Comparison of ENCODE assay signal across 20 cellular contexts in the genomic region with DNA sequence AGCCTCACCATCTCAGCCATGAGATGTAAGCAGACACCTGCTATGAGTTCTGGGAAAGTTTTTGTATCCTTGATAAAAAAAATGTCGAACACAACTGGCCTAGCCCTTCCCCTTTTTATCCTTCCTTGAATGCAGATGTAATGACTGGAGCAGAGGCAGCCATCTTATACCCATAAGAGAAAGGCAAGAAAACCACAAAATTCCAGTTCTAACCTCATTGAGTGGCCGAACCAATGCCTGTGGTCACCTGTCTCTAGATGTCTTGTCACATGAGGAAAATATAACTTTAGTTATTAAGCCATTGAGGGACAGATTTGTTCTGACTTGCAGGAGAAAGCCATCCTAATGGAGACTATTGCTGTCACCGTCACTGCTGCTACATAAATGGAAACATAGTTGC.
DNase-seq lines count a peak whose midpoint lies in the region; ATAC-seq, FAIRE-seq and TF ChIP-seq lines count a peak whose summit lies in the region.
"Had no signal": no experiment of that assay in that cellular context is flagged by ENCODE, and none has a peak within 500 bp of the region (broad histone marks: within the 10 kb centered on the region; RNA-seq: fewer than 3 reads in every experiment).

No MANE protein-coding gene starts in this region.

- H3K4me3 ChIP-seq in HepG2 (replicated peaks in 1 of 3; ENCODE audit: insufficient read depth in 1 of 3, low read depth in 2 of 3, low read length in 3 of 3), result no peak overlapping the region; a peak in 1 of 6 replicates
- H3K4me3 ChIP-seq in right lobe of liver, result no peak overlapping the region
- H3K4me3 ChIP-seq in psoas muscle, result no peak overlapping the region
- H3K4me3 ChIP-seq: GM23248 had no signal

- no peak for TF ChIP-seq POLR2A in HepG2 (IDR thresholded peaks at IDR 0.05; ENCODE audit: insufficient read depth in 1 of 2, low read depth in 2 of 2, low read length in 2 of 2)
- no peak for TF ChIP-seq POLR2A in right lobe of liver (IDR thresholded peaks at IDR 0.05)

- H3K27me3 Mint-ChIP-seq in WTC11 (ENCODE audit: low read depth), result peaks cover 8% of the 10 kb centered on the region; the same call in 1 of the 2 replicates

- H3K9ac ChIP-seq in HepG2 (ENCODE audit: insufficient read depth, low read depth, low read length), result no peak overlapping the region
- H3K9ac ChIP-seq: GM23248 had no signal

- H3K4me1 Mint-ChIP-seq in WTC11, result peaks cover 25% of the 10 kb centered on the region

- H3K79me2 ChIP-seq in HepG2 (ENCODE audit: insufficient read depth, low read length), result no peaks in the 10 kb centered on the region

- no peak overlapping the region for H2AFZ ChIP-seq in HepG2 (ENCODE audit: low read length)
- H2AFZ ChIP-seq: GM23248 had no signal

- intact Hi-C loops in HepG2 (cut with micrococcal nuclease; ENCODE audit: unreplicated experiment), result no loop called here
- intact Hi-C loops in right lobe of liver (cut with DNase I), result no loop called here
- intact Hi-C loops in psoas muscle (cut with DNase I), result loop anchor here in 1 of 2 donors (2.0 to 5.0 kb wide), 2 partner anchors 51 to 70 kb away; no protein-coding TSS in a partner anchor

- H3K4me2 ChIP-seq in HepG2 (ENCODE audit: low read depth, low read length), result no peak overlapping the region

- CTCF ChIA-PET in HepG2 (lab: Yijun Ruan, JAX; ENCODE audit: low intra/inter-chr PET ratio, low total read pairs), result no interaction called here
- CTCF ChIA-PET in WTC11 (lab: Charles Lee), result no interaction called here

- no peaks in the 10 kb centered on the region for H4K20me1 ChIP-seq in HepG2 (ENCODE audit: insufficient read depth, low read length)

- H3K27me3 ChIP-seq in HepG2 (ENCODE audit: control insufficient read depth in 1 of 2, insufficient read depth in 2 of 2, low read length in 2 of 2), result peaks cover 0 to 7% of the 10 kb centered on the region in 2 experiments; a peak in 2 of 5 replicates
- no peaks in the 10 kb centered on the region for H3K27me3 ChIP-seq in right lobe of liver
- H3K27me3 ChIP-seq in psoas muscle (ENCODE audit: insufficient read depth in 3 of 3, low read length in 2 of 3), result no peaks in the 10 kb centered on the region

- no peak for FAIRE-seq in HepG2 (lab: Jason Lieb, UNC)
- FAIRE-seq: D721Med, H54 had no signal

- TF ChIP-seq RAD21 in HepG2 (CRISPR knock-in tag; IDR thresholded peaks at IDR 0.05), result no peak

- H3K36me3 Mint-ChIP-seq in WTC11, result peaks cover 3% of the 10 kb centered on the region; the same call in 1 of the 2 replicates
- H3K36me3 Mint-ChIP-seq: CD8-positive, alpha-beta T cell; IgD-negative memory B cell had no signal

- no TSS peak for BruUV-seq in HepG2 (replicated peaks; lab: Mats Ljungman, UMichigan)

- no peak overlapping the region for H3K4me3 Mint-ChIP-seq in WTC11
- H3K4me3 Mint-ChIP-seq: B cell; CD8-positive, alpha-beta T cell; IgD-negative memory B cell had no signal

- no peak for TF ChIP-seq EP300 in HepG2 (IDR thresholded peaks at IDR 0.05; ENCODE audit: low read depth in 2 of 2, low read length in 2 of 2)
- no peak for TF ChIP-seq EP300 in HepG2 (CRISPR knock-in tag; IDR thresholded peaks at IDR 0.05; ENCODE audit: borderline replicate concordance)

- in situ Hi-C loops in HepG2 (cut with HindIII; ENCODE audit: extremely low pct_ligation_motif_present, low pct_unique_long_range_greater_than_20kb), result no loop called here

- H3K27ac ChIP-seq in HepG2 (ENCODE audit: extremely low read length, insufficient read depth, low read length) (peak overlapping the region; percentile 83), right lobe of liver (no peak overlapping the region), psoas muscle (peak overlapping the region; percentile 97)
- H3K27ac ChIP-seq: GM23248 had no signal

- H3K9me3 Mint-ChIP-seq in WTC11, result peaks cover 4% of the 10 kb centered on the region

- H3K9me3 ChIP-seq in HepG2 (ENCODE audit: low read length) (no peaks in the 10 kb centered on the region), right lobe of liver (no peaks in the 10 kb centered on the region), psoas muscle (no peaks in the 10 kb centered on the region)

- POLR2A ChIA-PET in HepG2 (lab: Yijun Ruan, JAX), result no interaction called here
- POLR2A ChIA-PET in WTC11 (lab: Charles Lee), result no interaction called here

- H3K4me1 ChIP-seq in HepG2 (ENCODE audit: insufficient read depth, low read length), result peaks cover 50% of the 10 kb centered on the region
- H3K4me1 ChIP-seq in right lobe of liver, result no peaks in the 10 kb centered on the region
- peaks cover 28% of the 10 kb centered on the region for H3K4me1 ChIP-seq in psoas muscle

- TF ChIP-seq CTCF in HepG2 (CRISPR knock-in tag; IDR thresholded peaks at IDR 0.05), result no peak
- TF ChIP-seq CTCF in right lobe of liver (IDR thresholded peaks at IDR 0.05), result no peak
- TF ChIP-seq CTCF in WTC11 (IDR thresholded peaks at IDR 0.05), result no peak
- no peak for TF ChIP-seq CTCF in psoas muscle (IDR thresholded peaks at IDR 0.05)

- WGBS in HepG2 (ENCODE audit: low lambda C conversion rate), result 57% methylated on average over 3 of the region's 3 CpGs
- whole genome bisulfite sequencing in right lobe of liver (ENCODE audit: insufficient coverage, low coverage, low lambda C conversion rate, missing lambda C conversion rate), result 94% methylated on average over 3 of the region's 3 CpGs
- WGBS in psoas muscle, 3 donors, result 80 to 88% (median 87%) methylated on average over 3 of the region's 3 CpGs

- H3K36me3 ChIP-seq in HepG2 (replicated peaks in 1 of 2; ENCODE audit: control insufficient read depth in 1 of 2, insufficient read depth in 2 of 2, low read length in 2 of 2) (no peaks in the 10 kb centered on the region), right lobe of liver (no peaks in the 10 kb centered on the region), psoas muscle (ENCODE audit: insufficient read depth in 1 of 2, low read depth in 1 of 2) (no peaks in the 10 kb centered on the region)

- no peak for DNase-seq in HepG2 (ENCODE audit: low spot score)
- no peak for DNase-seq in right lobe of liver
- no peak for DNase-seq in WTC11 (ENCODE audit: low spot score)
- no peak for DNase-seq in psoas muscle
- DNase-seq in inferior parietal cortex (ENCODE audit: extremely low spot score), result no peak
- DNase-seq in DMS79 (lab: John Stamatoyannopoulos, UW), result no peak
- DNase-seq in AG20443 (ENCODE audit: low spot score), result no peak
- DNase-seq: 8988T; ACHN; C1 segment of cervical spinal cord; CD8-positive, alpha-beta T cell; COR-L47; DMS153; GM23248 had no signal

- ATAC-seq in HepG2, result no peak
- ATAC-seq in right lobe of liver, result no peak
- ATAC-seq in WTC11, result no peak
- no peak for ATAC-seq in psoas muscle
- ATAC-seq in HG02938 (IDR thresholded peaks at IDR 0.05; ENCODE audit: unreplicated experiment), result no peak
- ATAC-seq: CD8-positive, alpha-beta T cell; HCT116 had no signal

- no peak overlapping the region for H3K27ac Mint-ChIP-seq in WTC11
- H3K27ac Mint-ChIP-seq: B cell; CD8-positive, alpha-beta T cell; IgD-negative memory B cell had no signal

TF ChIP-seq in HepG2, 621 proteins besides CTCF, POLR2A, EP300 and RAD21 (continues in another document):
- no peak for TF ChIP-seq NFIB (CRISPR knock-in tag; IDR thresholded peaks at IDR 0.05; ENCODE audit: borderline replicate concordance)
- no peak for TF ChIP-seq HMGA1 (CRISPR knock-in tag; conservative IDR thresholded peaks at IDR 0.05)
- TF ChIP-seq ZNF496 (CRISPR knock-in tag; IDR thresholded peaks at IDR 0.05; ENCODE audit: insufficient replicate concordance), result no peak
- no peak for TF ChIP-seq SRY (CRISPR knock-in tag; IDR thresholded peaks at IDR 0.05)
- TF ChIP-seq, protein P1, sequence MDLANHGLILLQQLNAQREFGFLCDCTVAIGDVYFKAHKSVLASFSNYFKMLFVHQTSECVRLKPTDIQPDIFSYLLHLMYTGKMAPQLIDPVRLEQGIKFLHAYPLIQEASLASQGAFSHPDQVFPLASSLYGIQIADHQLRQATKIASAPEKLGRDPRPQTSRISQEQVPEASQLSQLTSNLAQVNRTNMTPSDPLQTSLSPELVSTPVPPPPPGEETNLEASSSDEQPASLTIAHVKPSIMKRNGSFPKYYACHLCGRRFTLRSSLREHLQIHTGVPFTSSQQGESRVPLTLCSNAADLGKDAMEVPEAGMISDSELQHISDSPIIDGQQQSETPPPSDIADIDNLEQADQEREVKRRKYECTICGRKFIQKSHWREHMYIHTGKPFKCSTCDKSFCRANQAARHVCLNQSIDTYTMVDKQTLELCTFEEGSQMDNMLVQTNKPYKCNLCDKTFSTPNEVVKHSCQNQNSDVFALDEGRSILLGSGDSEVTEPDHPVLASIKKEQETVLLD (CRISPR knock-in tag; IDR thresholded peaks at IDR 0.05; ENCODE audit: low read depth), result no peak
- no peak for TF ChIP-seq ARID2 (CRISPR knock-in tag; IDR thresholded peaks at IDR 0.05; ENCODE audit: borderline replicate concordance)
- TF ChIP-seq SAP130 (CRISPR knock-in tag; IDR thresholded peaks at IDR 0.05; ENCODE audit: low read depth), result no peak

TF ChIP-seq in WTC11, 78 proteins besides CTCF, POLR2A, EP300 and RAD21:
- TF ChIP-seq HMGA2 (CRISPR knock-in tag; IDR thresholded peaks at IDR 0.05), result 0 out of 2 replicates have a peak, but pooled peaks have one; percentile 2
- TF ChIP-seq, protein P2, sequence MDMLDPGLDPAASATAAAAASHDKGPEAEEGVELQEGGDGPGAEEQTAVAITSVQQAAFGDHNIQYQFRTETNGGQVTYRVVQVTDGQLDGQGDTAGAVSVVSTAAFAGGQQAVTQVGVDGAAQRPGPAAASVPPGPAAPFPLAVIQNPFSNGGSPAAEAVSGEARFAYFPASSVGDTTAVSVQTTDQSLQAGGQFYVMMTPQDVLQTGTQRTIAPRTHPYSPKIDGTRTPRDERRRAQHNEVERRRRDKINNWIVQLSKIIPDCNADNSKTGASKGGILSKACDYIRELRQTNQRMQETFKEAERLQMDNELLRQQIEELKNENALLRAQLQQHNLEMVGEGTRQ (CRISPR knock-in tag; IDR thresholded peaks at IDR 0.05), result no peak

Comparison
In these comparisons a context has a peak if more than half of its experiments do, and no peak if none do; other contexts are left out.
1. H3K27ac ChIP-seq: peak in HepG2 (single experiment) and psoas muscle (single experiment); none in right lobe of liver (0 of 3).